In the genomic region with DNA sequence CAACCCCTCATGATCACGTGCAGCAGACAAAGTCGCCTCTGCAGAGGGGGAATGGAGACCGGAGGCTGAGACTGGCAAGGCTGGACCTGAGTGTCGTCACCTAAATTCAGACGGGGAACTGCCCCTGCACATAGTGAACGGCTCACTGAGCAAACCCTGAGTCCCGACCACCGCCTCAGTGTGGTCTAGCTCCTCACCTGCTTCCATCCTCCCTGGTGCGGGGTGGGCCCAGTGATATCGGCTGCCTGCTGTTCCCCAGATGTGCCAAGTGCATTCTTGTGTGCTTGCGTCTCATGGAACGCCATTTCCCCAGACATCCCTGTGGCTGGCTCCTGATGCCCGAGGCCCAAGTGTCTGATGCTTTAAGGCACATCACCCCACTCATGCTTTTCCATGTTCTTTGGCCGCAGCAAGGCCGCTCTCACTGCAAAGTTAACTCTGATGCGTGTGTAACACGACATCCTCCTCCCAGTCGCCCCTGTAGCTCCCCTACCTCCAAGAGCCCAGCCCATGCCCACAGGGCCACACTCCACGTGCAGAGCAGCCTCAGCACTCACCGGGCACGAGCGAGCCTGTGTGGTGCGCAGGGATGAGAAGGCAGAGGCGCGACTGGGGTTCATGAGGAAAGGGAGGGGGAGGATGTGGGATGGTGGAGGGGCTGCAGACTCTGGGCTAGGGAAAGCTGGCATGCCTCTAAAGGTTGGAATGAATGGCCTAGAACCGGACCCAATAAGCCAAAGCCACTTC, we compare ENCODE assay signal across 4 cellular contexts. TPM values are rescaled to one million over a fixed set of nuclear protein-coding genes. Genes with fewer than 3 reads are reported as not detected.
"Had no signal": no experiment of that assay in that cellular context is flagged by ENCODE, and none has a peak within 500 bp of the region (broad histone marks: within the 10 kb centered on the region; RNA-seq: fewer than 3 reads in every experiment).

No MANE protein-coding gene starts in this region.

RNA-seq across cellular contexts. Expression of a gene that starts 47.6 kb away (rescaled TPM):
- total RNA-seq: HT-29, HT1080, IMR-90 had no signal
- polyA plus RNA-seq: IgD-negative memory B cell had no signal
